In the genomic region with DNA sequence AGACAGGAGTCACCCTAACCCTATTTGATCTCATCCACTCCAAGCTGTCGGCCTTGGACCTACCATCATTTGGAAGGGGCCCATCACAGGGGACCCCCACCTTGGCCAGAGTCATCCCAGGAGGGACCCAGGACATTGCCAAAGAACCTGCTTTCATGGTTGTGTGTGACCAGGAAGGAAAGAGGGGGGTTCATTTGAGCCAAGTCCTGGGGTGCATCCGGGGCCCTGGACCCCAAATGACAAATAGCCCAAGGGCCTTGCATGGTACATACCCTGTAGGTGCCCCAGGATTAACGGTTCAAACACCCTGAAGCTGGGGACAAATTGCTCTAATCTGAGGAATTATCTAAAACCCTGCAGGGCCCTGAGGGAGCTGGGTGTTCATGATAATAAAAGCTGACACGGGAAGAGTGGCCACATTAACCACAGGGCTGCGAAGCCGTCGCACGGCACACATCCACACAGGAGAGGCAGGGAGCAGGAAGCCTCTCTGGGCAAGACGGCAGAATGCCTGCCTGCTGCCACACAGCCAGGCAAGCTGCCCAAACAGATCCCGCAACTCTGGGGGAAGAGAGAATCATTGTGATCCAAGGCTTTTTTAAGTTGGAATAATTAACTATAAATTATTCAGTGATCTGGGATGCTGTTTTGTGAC, we compare ENCODE assay signal across 16 cellular contexts. TPM values are rescaled to one million over a fixed set of nuclear protein-coding genes. Genes with fewer than 3 reads are reported as not detected.
"Had no signal": no experiment of that assay in that cellular context is flagged by ENCODE, and none has a peak within 500 bp of the region (broad histone marks: within the 10 kb centered on the region; RNA-seq: fewer than 3 reads in every experiment).

No MANE protein-coding gene starts in this region.

- H3K27me3 ChIP-seq: ascending aorta had no signal

- H3K4me1 ChIP-seq: ascending aorta, suprapubic skin had no signal

- H3K36me3 ChIP-seq: ascending aorta, suprapubic skin had no signal

- H3K4me3 ChIP-seq: ascending aorta, dorsolateral prefrontal cortex, suprapubic skin had no signal

- H3K27ac ChIP-seq: ascending aorta, suprapubic skin had no signal

- ATAC-seq: activated CD8-positive, alpha-beta T cell treated with anti-CD3 and anti-CD28 coated beads, Interleukin-2, amount 10 ng/mL, durations not matched to agents 7 days and 5 days; sciatic nerve had no signal

- DNase-seq: activated B cell treated with CpG ODN at 0.5 μM for 24 hours; activated CD4-positive, alpha-beta T cell treated with anti-CD3 and anti-CD28 coated beads, Interleukin-2, amount 10 ng/mL, durations not matched to agents 24 days and 14 days; activated CD8-positive, alpha-beta T cell treated with anti-CD3 and anti-CD28 coated beads, Interleukin-2, amount 10 ng/mL, durations not matched to agents 7 days and 5 days; activated naive CD4-positive, alpha-beta T cell treated with anti-CD3 and anti-CD28 coated beads for 36 hours; erythroblast; hypothalamus; kidney glomerular epithelial cell; mesendoderm; nephron progenitor cell; trophoblast cell had no signal

RNA-seq across cellular contexts. Expression of gene PPP2R2C, which starts 28.2 kb away (rescaled TPM):
- total RNA-seq: activated B cell treated with CpG ODN at 0.5 μM for 24 hours; activated CD4-positive, alpha-beta T cell treated with anti-CD3 and anti-CD28 coated beads, Interleukin-2, amount 10 ng/mL, durations not matched to agents 24 days and 14 days; activated CD8-positive, alpha-beta T cell treated with anti-CD3 and anti-CD28 coated beads, Interleukin-2, amount 10 ng/mL, durations not matched to agents 7 days and 5 days; activated naive CD4-positive, alpha-beta T cell treated with anti-CD3 and anti-CD28 coated beads for 36 hours; pulmonary artery endothelial cell; T-helper 1 cell treated with Interleukin-12 subunit alpha and Interleukin-12 subunit beta and Interleukin-4 antibody, amounts not matched to agents 30 ng/mL and 1 ng/mL, for 36 hours had no signal
